8 cellular contexts compared by ENCODE assay signal in genomic region chr9:7536310-7536939, GRCh38.
DNase-seq lines count a peak whose midpoint lies in the region; ATAC-seq, FAIRE-seq and TF ChIP-seq lines count a peak whose summit lies in the region.
"Had no signal": no experiment of that assay in that cellular context is flagged by ENCODE, and none has a peak within 500 bp of the region (broad histone marks: within the 10 kb centered on the region; RNA-seq: fewer than 3 reads in every experiment).

No MANE protein-coding gene starts in this region.

- H3K9me3 Mint-ChIP-seq in brain, result no peaks in the 10 kb centered on the region
- no peaks in the 10 kb centered on the region for H3K9me3 Mint-ChIP-seq in stimulated activated naive CD8-positive, alpha-beta T cell treated with anti-CD3 and anti-CD28 coated beads, Interleukin-15, amount 100 ng/mL, for 72 hours
- H3K9me3 Mint-ChIP-seq: activated naive CD4-positive, alpha-beta T cell treated with anti-CD3 and anti-CD28 coated beads, Interleukin-2, amount 50 U/mL, for 24 hours had no signal

- DNase-seq in GDM1 (lab: John Stamatoyannopoulos, UW), result peak; percentile 29
- peak; percentile 63 for DNase-seq in NT2/D1 (ENCODE audit: low read depth, low spot score)
- DNase-seq in kidney, result no peak
- peak; percentile 45 to 46 for DNase-seq in stimulated activated naive CD8-positive, alpha-beta T cell treated with anti-CD3 and anti-CD28 coated beads, Interleukin-15, amount 100 ng/mL, for 72 hours

- ATAC-seq in GM19455 (IDR thresholded peaks at IDR 0.05; ENCODE audit: unreplicated experiment) (peak; percentile 82), HG03457 (IDR thresholded peaks at IDR 0.05; ENCODE audit: unreplicated experiment) (peak; percentile 60)
- ATAC-seq in stimulated activated naive CD8-positive, alpha-beta T cell treated with anti-CD3 and anti-CD28 coated beads, Interleukin-15, amount 100 ng/mL, for 72 hours, result peak; percentile 54

- FAIRE-seq in kidney (lab: Jason Lieb, UNC), result no peak

- intact Hi-C loops in kidney (cut with DNase I), result no loop called here

- no peak overlapping the region for H3K4me3 Mint-ChIP-seq in brain
- no peak overlapping the region for H3K4me3 Mint-ChIP-seq in stimulated activated naive CD8-positive, alpha-beta T cell treated with anti-CD3 and anti-CD28 coated beads, Interleukin-15, amount 100 ng/mL, for 72 hours
- H3K4me3 Mint-ChIP-seq: activated naive CD4-positive, alpha-beta T cell treated with anti-CD3 and anti-CD28 coated beads, Interleukin-2, amount 50 U/mL, for 24 hours had no signal

- H3K27me3 Mint-ChIP-seq in brain, result no peaks in the 10 kb centered on the region
- peaks cover 11% of the 10 kb centered on the region for H3K27me3 Mint-ChIP-seq in stimulated activated naive CD8-positive, alpha-beta T cell treated with anti-CD3 and anti-CD28 coated beads, Interleukin-15, amount 100 ng/mL, for 72 hours

- H3K36me3 Mint-ChIP-seq in brain, result no peaks in the 10 kb centered on the region
- H3K36me3 Mint-ChIP-seq: activated naive CD4-positive, alpha-beta T cell treated with anti-CD3 and anti-CD28 coated beads, Interleukin-2, amount 50 U/mL, for 24 hours had no signal

- H3K4me1 ChIP-seq in NT2/D1 (ENCODE audit: insufficient read depth, insufficient read length) (no peaks in the 10 kb centered on the region), kidney (ENCODE audit: control insufficient read depth in 1 of 2, insufficient read depth in 1 of 2, low read depth in 1 of 2, low read length in 2 of 2) (no peaks in the 10 kb centered on the region)

- H3K27ac Mint-ChIP-seq in brain, result no peak overlapping the region
- no peak overlapping the region for H3K27ac Mint-ChIP-seq in stimulated activated naive CD8-positive, alpha-beta T cell treated with anti-CD3 and anti-CD28 coated beads, Interleukin-15, amount 100 ng/mL, for 72 hours
- H3K27ac Mint-ChIP-seq: activated naive CD4-positive, alpha-beta T cell treated with anti-CD3 and anti-CD28 coated beads, Interleukin-2, amount 50 U/mL, for 24 hours had no signal

- H3K9ac ChIP-seq in NT2/D1 (ENCODE audit: insufficient read length, low read depth) (no peak overlapping the region), kidney (ENCODE audit: low read length in 2 of 2) (no peak overlapping the region)

- H3K36me3 ChIP-seq in NT2/D1 (ENCODE audit: insufficient read depth, insufficient read length, low read length), result no peaks in the 10 kb centered on the region
- H3K36me3 ChIP-seq in kidney (ENCODE audit: control insufficient read depth in 1 of 2, insufficient read depth in 2 of 2, low read length in 2 of 2), result no peaks in the 10 kb centered on the region

- TF ChIP-seq CTCF in brain (conservative IDR thresholded peaks at IDR 0.05) (peak; percentile 54 to 69), kidney (IDR thresholded peaks at IDR 0.05; ENCODE audit: borderline replicate concordance, extremely low read depth, insufficient read depth) (peak; percentile 55)

- no peak overlapping the region for H3K27ac ChIP-seq in kidney (ENCODE audit: low read depth in 2 of 2, low read length in 2 of 2)

- peaks cover 4% of the 10 kb centered on the region for H3K4me1 Mint-ChIP-seq in brain
- peaks cover 37% of the 10 kb centered on the region for H3K4me1 Mint-ChIP-seq in stimulated activated naive CD8-positive, alpha-beta T cell treated with anti-CD3 and anti-CD28 coated beads, Interleukin-15, amount 100 ng/mL, for 72 hours
- H3K4me1 Mint-ChIP-seq: activated naive CD4-positive, alpha-beta T cell treated with anti-CD3 and anti-CD28 coated beads, Interleukin-2, amount 50 U/mL, for 24 hours had no signal

- H3K9me3 ChIP-seq in NT2/D1 (ENCODE audit: insufficient read depth, low read length), result no peaks in the 10 kb centered on the region
- H3K9me3 ChIP-seq in kidney (ENCODE audit: control insufficient read depth in 1 of 2, low read length in 2 of 2), result no peaks in the 10 kb centered on the region

- H3K4me3 ChIP-seq in NT2/D1 (ENCODE audit: insufficient read length, low read depth) (no peak overlapping the region), kidney (ENCODE audit: low read length in 2 of 2) (no peak overlapping the region)

- no peaks in the 10 kb centered on the region for H3K27me3 ChIP-seq in NT2/D1 (ENCODE audit: insufficient read depth, insufficient read length)
